ENCODE assay signal across 22 cellular contexts in genomic region chr4:181018998-181019397, GRCh38.
"Had no signal": no experiment of that assay in that cellular context is flagged by ENCODE, and none has a peak within 500 bp of the region (broad histone marks: within the 10 kb centered on the region; RNA-seq: fewer than 3 reads in every experiment).

No MANE protein-coding gene starts in this region.

- H3K27ac ChIP-seq: HL-60, KMS-11, PC-9, Peyer's patch had no signal

- DNase-seq: Kasumi-1, MM.1S, NCI-H1092 treated with DMSO at 0.1 percent for 48 hours, NCI-H1436, NCI-H187, NCI-H2029, NCI-H2081 treated with DMSO at 0.1 percent for 48 hours, NCI-H2171, NCI-H226, NCI-H446, NCI-H510A, NCI-H524 treated with DMSO at 0.1 percent for 48 hours, OCI-M1, PC-9, Peyer's patch, Right ventricle myocardium superior, SK-N-SH, SW 1271, T-cell had no signal

- H3K36me3 ChIP-seq: Peyer's patch had no signal

- H3K27me3 ChIP-seq: Peyer's patch had no signal

- H3K9me3 ChIP-seq: SK-N-SH had no signal

- ATAC-seq: K562, T-cell had no signal

- H3K4me1 ChIP-seq: Peyer's patch had no signal

- H3K4me3 ChIP-seq: K562, PC-9, Peyer's patch had no signal
